ENCODE assay signal across 22 cellular contexts in the genomic region with DNA sequence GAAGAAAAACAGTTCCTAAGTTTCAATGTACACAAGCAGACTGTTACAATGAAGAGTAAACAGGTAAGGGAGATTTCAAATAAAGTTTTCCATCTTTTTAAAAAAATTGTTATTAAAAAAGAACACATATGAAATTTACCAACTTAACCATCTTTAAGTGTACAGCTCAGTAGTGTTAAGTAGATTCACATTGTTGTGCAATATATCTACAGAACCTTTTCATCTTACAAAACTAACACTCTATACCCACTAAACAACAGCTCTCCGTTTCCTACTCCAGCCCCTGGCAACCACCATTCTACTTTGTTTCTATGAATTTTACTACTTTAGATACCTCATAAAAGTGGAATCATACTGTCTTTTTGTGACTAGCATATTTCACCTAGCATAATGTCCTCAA.
DNase-seq lines count a peak whose midpoint lies in the region; ATAC-seq and TF ChIP-seq lines count a peak whose summit lies in the region.
"Had no signal": no experiment of that assay in that cellular context is flagged by ENCODE, and none has a peak within 500 bp of the region (broad histone marks: within the 10 kb centered on the region; RNA-seq: fewer than 3 reads in every experiment).

No MANE protein-coding gene starts in this region.

- H2BK5ac ChIP-seq in IMR-90 (ENCODE audit: low read depth, low read length, poor library complexity, severe bottlenecking) = no peak overlapping the region

- H3K36me3 ChIP-seq in IMR-90 (ENCODE audit: control insufficient read depth, insufficient read depth, low read length) (no peaks in the 10 kb centered on the region), left lung (no peaks in the 10 kb centered on the region)
- H3K36me3 ChIP-seq: BE2C, BLaER1 had no signal

- no peak for TF ChIP-seq POLR2A in IMR-90 (IDR thresholded peaks at IDR 0.05; ENCODE audit: low read depth, low read length)

- no peaks in the 10 kb centered on the region for H3K9me1 ChIP-seq in IMR-90 (ENCODE audit: insufficient read depth, low read length)

- no peaks in the 10 kb centered on the region for H4K20me1 ChIP-seq in IMR-90 (ENCODE audit: insufficient read depth, low read length)
- H4K20me1 ChIP-seq: BLaER1 had no signal

- no TSS peak for BruUV-seq in IMR-90 (replicated peaks; lab: Mats Ljungman, UMichigan)

- no peak for ATAC-seq in IMR-90 (ENCODE audit: low read depth)
- peak; percentile 47 for ATAC-seq in left lung
- ATAC-seq in GM21515 (IDR thresholded peaks at IDR 0.05; ENCODE audit: unreplicated experiment) = no peak
- ATAC-seq in GM19351 (IDR thresholded peaks at IDR 0.05; ENCODE audit: unreplicated experiment) = no peak
- ATAC-seq: GM12878 had no signal

- no peak overlapping the region for H2BK15ac ChIP-seq in IMR-90 (ENCODE audit: low read depth, low read length)

- intact Hi-C loops in IMR-90 (cut with micrococcal nuclease) (no loop called here), left lung (cut with DNase I) (no loop called here)

- CTCF ChIA-PET in HEK293T (lab: Yijun Ruan, JAX) (no interaction called here), IMR-90 (lab: Yijun Ruan, JAX) (interaction anchor here (1.2 kb wide), 1 partner anchor 91 kb away, joined by 11 read pairs; no protein-coding TSS in a partner anchor)

- peaks cover 3% of the 10 kb centered on the region; the same call in 1 of the 2 replicates for H3K4me1 ChIP-seq in IMR-90 (ENCODE audit: control insufficient read depth, insufficient read depth, low read length)
- H3K4me1 ChIP-seq in left lung = no peaks in the 10 kb centered on the region
- H3K4me1 ChIP-seq: BE2C had no signal

- H3K79me1 ChIP-seq in IMR-90 (ENCODE audit: low read depth in 1 of 2, low read length in 2 of 2) = no peaks in the 10 kb centered on the region

- in situ Hi-C loops in IMR-90 (cut with MboI; ENCODE audit: low sequenced_read_pairs) = no loop called here

- H3K18ac ChIP-seq in IMR-90 (ENCODE audit: low read depth, low read length) = no peak overlapping the region

- no peak overlapping the region for H2AFZ ChIP-seq in IMR-90 (replicated peaks; ENCODE audit: low read length, poor library complexity)

- no peak overlapping the region for H4K8ac ChIP-seq in IMR-90 (ENCODE audit: low read depth in 2 of 2, low read length in 2 of 2)

- no peak overlapping the region for H3K9ac ChIP-seq in IMR-90 (ENCODE audit: low read depth, low read length)
- H3K9ac ChIP-seq: BLaER1 had no signal

- no peak overlapping the region for H2AK9ac ChIP-seq in IMR-90 (replicated peaks; ENCODE audit: low read depth, low read length, poor library complexity)

- no peaks in the 10 kb centered on the region for H3K9me3 ChIP-seq in IMR-90 (ENCODE audit: control insufficient read depth, insufficient read depth, low read length)
- no peaks in the 10 kb centered on the region for H3K9me3 ChIP-seq in left lung
- H3K9me3 ChIP-seq: BE2C, BLaER1 had no signal

- H2BK120ac ChIP-seq in IMR-90 (ENCODE audit: low read depth, low read length) = no peak overlapping the region

- no peak overlapping the region for H3K14ac ChIP-seq in IMR-90 (replicated peaks; ENCODE audit: low read depth, low read length)

- no peak overlapping the region for H2BK20ac ChIP-seq in IMR-90 (ENCODE audit: low read depth, low read length)

- H3K27me3 ChIP-seq in IMR-90 (ENCODE audit: control insufficient read depth, insufficient read depth, low read length) = no peaks in the 10 kb centered on the region
- no peaks in the 10 kb centered on the region for H3K27me3 ChIP-seq in left lung
- H3K27me3 ChIP-seq: BE2C, BLaER1 had no signal

- TF ChIP-seq CTCF in IMR-90 (conservative IDR thresholded peaks at IDR 0.05; ENCODE audit: low read depth, low read length) (no peak), left lung (IDR thresholded peaks at IDR 0.05) (no peak)

- no peak overlapping the region for H3K27ac ChIP-seq in IMR-90 (ENCODE audit: insufficient read depth, low read length)
- H3K27ac ChIP-seq in left lung = no peak overlapping the region
- H3K27ac ChIP-seq: BLaER1 had no signal

- no peak overlapping the region for H2AK5ac ChIP-seq in IMR-90 (ENCODE audit: low read depth, low read length)

- no peak overlapping the region for H3K4me2 ChIP-seq in IMR-90 (ENCODE audit: low read depth, low read length)
- H3K4me2 ChIP-seq: BLaER1 had no signal

- H3K56ac ChIP-seq in IMR-90 (ENCODE audit: extremely low read depth, insufficient read depth, low read length) = no peak overlapping the region

- H3K23ac ChIP-seq in IMR-90 (ENCODE audit: low read depth, low read length) = no peak overlapping the region

- no peak overlapping the region for H3K4ac ChIP-seq in IMR-90 (ENCODE audit: low read depth, low read length)

- no CpG with 5 or more reads among the region's 1 CpG for WGBS in IMR-90 (ENCODE audit: extremely low coverage in 2 of 2, insufficient read length in 1 of 2), 2 experiments

- H3K4me3 ChIP-seq in IMR-90 (ENCODE audit: insufficient read depth, low read depth, low read length) = no peak overlapping the region
- H3K4me3 ChIP-seq in left lung = no peak overlapping the region
- H3K4me3 ChIP-seq: BLaER1, GM12878 had no signal

- DNase-seq in HEK293T (ENCODE audit: extremely low spot score) (no peak), IMR-90 (no peak), left lung (no peak)
- DNase-seq: 8988T; ACHN; BE2C; C1 segment of cervical spinal cord; CD4-positive, alpha-beta memory T cell; CD4-positive, CD25-positive, alpha-beta regulatory T cell; CD8-positive, alpha-beta memory T cell; COR-L47; DMS 273 treated with DMSO at 0.1 percent for 48 hours; DMS153; DMS53; DMS79; DND-41; EL; GDM1 had no signal

- no peak for TF ChIP-seq RAD21 in IMR-90 (IDR thresholded peaks at IDR 0.05; ENCODE audit: low read length)

- dilution Hi-C loops in IMR-90 (cut with HindIII; ENCODE audit: low sequenced_read_pairs, unreplicated experiment) = no loop called here

- POLR2A ChIA-PET in HEK293T (lab: Yijun Ruan, JAX) = no interaction called here
- POLR2A ChIA-PET in IMR-90 (lab: Charles Lee; ENCODE audit: unreplicated experiment) = no interaction called here

- H4K91ac ChIP-seq in IMR-90 (ENCODE audit: insufficient read depth, low read depth, low read length) = no peak overlapping the region

- H4K5ac ChIP-seq in IMR-90 (ENCODE audit: low read depth, low read length) = no peak overlapping the region

TF ChIP-seq in HEK293T, 16 proteins besides CTCF, POLR2A, EP300 and RAD21:
- TF ChIP-seq, protein P1, sequence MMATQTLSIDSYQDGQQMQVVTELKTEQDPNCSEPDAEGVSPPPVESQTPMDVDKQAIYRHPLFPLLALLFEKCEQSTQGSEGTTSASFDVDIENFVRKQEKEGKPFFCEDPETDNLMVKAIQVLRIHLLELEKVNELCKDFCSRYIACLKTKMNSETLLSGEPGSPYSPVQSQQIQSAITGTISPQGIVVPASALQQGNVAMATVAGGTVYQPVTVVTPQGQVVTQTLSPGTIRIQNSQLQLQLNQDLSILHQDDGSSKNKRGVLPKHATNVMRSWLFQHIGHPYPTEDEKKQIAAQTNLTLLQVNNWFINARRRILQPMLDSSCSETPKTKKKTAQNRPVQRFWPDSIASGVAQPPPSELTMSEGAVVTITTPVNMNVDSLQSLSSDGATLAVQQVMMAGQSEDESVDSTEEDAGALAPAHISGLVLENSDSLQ (IDR thresholded peaks at IDR 0.05) = peak; percentile 22; the same call in 1 of the 2 replicates
- TF ChIP-seq L3MBTL2 (conservative IDR thresholded peaks at IDR 0.05) = no peak

TF ChIP-seq in IMR-90, 13 proteins besides CTCF, POLR2A, EP300 and RAD21:
- peak; percentile 72 for TF ChIP-seq CEBPB (IDR thresholded peaks at IDR 0.05; ENCODE audit: low read depth, low read length)
- no peak for TF ChIP-seq FOS (IDR thresholded peaks at IDR 0.05; ENCODE audit: low read depth, low read length)
